ENCODE assay signal across 2 cellular contexts in genomic region chr17:35577826-35578194, GRCh38.
TF ChIP-seq lines count a peak whose summit lies in the region.

No MANE protein-coding gene starts in this region.

TF ChIP-seq in A549, 52 proteins besides CTCF, POLR2A, EP300 and RAD21:
- TF ChIP-seq GATA3 (IDR thresholded peaks at IDR 0.05; ENCODE audit: borderline replicate concordance): no peak
- TF ChIP-seq SREBF2 (IDR thresholded peaks at IDR 0.05): no peak

TF ChIP-seq in HCT116, 20 proteins besides CTCF, POLR2A, EP300 and RAD21:
- no peak for TF ChIP-seq FOSL1 (IDR thresholded peaks at IDR 0.05; ENCODE audit: low read depth)
- no peak for TF ChIP-seq MAX (IDR thresholded peaks at IDR 0.05)
- TF ChIP-seq EZH2phosphoT487 (IDR thresholded peaks at IDR 0.05; ENCODE audit: borderline replicate concordance): no peak
- no peak for TF ChIP-seq SP1 (IDR thresholded peaks at IDR 0.05; ENCODE audit: low read depth)
- TF ChIP-seq REST (IDR thresholded peaks at IDR 0.05; ENCODE audit: low read depth): no peak
- no peak for TF ChIP-seq ATF3 (IDR thresholded peaks at IDR 0.05)
- no peak for TF ChIP-seq SRF (IDR thresholded peaks at IDR 0.05; ENCODE audit: low read depth)
- TF ChIP-seq ZBTB33 (IDR thresholded peaks at IDR 0.05; ENCODE audit: extremely low read depth, insufficient replicate concordance, low read length): no peak
- no peak for TF ChIP-seq ZFX (IDR thresholded peaks at IDR 0.05)
- no peak for TF ChIP-seq CEBPB (IDR thresholded peaks at IDR 0.05; ENCODE audit: low read depth)
- no peak for TF ChIP-seq ZNF274 (IDR thresholded peaks at IDR 0.05; ENCODE audit: low read depth, low read length)
- no peak for TF ChIP-seq JUND (IDR thresholded peaks at IDR 0.05)
- no peak for TF ChIP-seq POLR2AphosphoS5 (IDR thresholded peaks at IDR 0.05; ENCODE audit: low read depth, low read length)
